Comparison of ENCODE assay signal across 11 cellular contexts in genomic region chr17:31061678-31062077, GRCh38. TPM values are rescaled to one million over a fixed set of nuclear protein-coding genes. Genes with fewer than 3 reads are reported as not detected.
DNase-seq lines count a peak whose midpoint lies in the region; TF ChIP-seq lines count a peak whose summit lies in the region.
"Had no signal": no experiment of that assay in that cellular context is flagged by ENCODE, and none has a peak within 500 bp of the region (broad histone marks: within the 10 kb centered on the region; RNA-seq: fewer than 3 reads in every experiment).

No MANE protein-coding gene starts in this region.

- H3K4me3 ChIP-seq in NB4 (ENCODE audit: low read depth, low read length) (no peak overlapping the region), choroid plexus epithelial cell (ENCODE audit: low read depth, low read length) (no peak overlapping the region)
- H3K4me3 ChIP-seq: stomach had no signal

- no peak for TF ChIP-seq POLR2A in NB4 (IDR thresholded peaks at IDR 0.05; ENCODE audit: extremely low read depth, insufficient read length)

- TF ChIP-seq CTCF in NB4 (IDR thresholded peaks at IDR 0.05; ENCODE audit: low read depth, low read length) (peak; percentile 47), choroid plexus epithelial cell (conservative IDR thresholded peaks at IDR 0.05; ENCODE audit: low read depth, low read length) (peak; percentile 17)

- in situ Hi-C loops in ACHN (cut with HindIII; ENCODE audit: low pct_ligation_motif_present, low pct_unique_long_range_greater_than_20kb, low sequenced_read_pairs) = no loop called here
- in situ Hi-C loops in G401 (cut with HindIII; ENCODE audit: low sequenced_read_pairs) = no loop called here

- DNase-seq in ACHN (peak; percentile 27), ELR (ENCODE audit: low read depth) (peak; percentile 23), NB4 (ENCODE audit: low read depth) (peak; percentile 55), choroid plexus epithelial cell (ENCODE audit: low read depth) (no peak), NCI-H524 treated with DMSO at 0.1 percent for 48 hours (lab: John Stamatoyannopoulos, UW) (no peak), NCI-H748 treated with DMSO at 0.1 percent for 48 hours (lab: John Stamatoyannopoulos, UW) (no peak), G401 (ENCODE audit: low spot score) (no peak), NCI-H1105 treated with DMSO at 0.1 percent for 48 hours (lab: John Stamatoyannopoulos, UW) (no peak)
- DNase-seq: Calu3, left colon, stomach had no signal

RNA-seq across cellular contexts. Expression of gene NF1, which starts 33.1 kb away (rescaled TPM):
- total RNA-seq in G401 (2014; rRNA removed; shearing (Covaris generic)) = 11.1 and 15.1 TPM in 2 replicates

Comparison
In these comparisons a context has a peak if more than half of its experiments do, and no peak if none do; other contexts are left out.
1. DNase-seq: peak in ACHN (single experiment), ELR (single experiment) and NB4 (single experiment); none in choroid plexus epithelial cell (single experiment), NCI-H524 treated with DMSO at 0.1 percent for 48 hours (single experiment), NCI-H748 treated with DMSO at 0.1 percent for 48 hours (single experiment), G401 (single experiment) and NCI-H1105 treated with DMSO at 0.1 percent for 48 hours (single experiment).